In the genomic region with DNA sequence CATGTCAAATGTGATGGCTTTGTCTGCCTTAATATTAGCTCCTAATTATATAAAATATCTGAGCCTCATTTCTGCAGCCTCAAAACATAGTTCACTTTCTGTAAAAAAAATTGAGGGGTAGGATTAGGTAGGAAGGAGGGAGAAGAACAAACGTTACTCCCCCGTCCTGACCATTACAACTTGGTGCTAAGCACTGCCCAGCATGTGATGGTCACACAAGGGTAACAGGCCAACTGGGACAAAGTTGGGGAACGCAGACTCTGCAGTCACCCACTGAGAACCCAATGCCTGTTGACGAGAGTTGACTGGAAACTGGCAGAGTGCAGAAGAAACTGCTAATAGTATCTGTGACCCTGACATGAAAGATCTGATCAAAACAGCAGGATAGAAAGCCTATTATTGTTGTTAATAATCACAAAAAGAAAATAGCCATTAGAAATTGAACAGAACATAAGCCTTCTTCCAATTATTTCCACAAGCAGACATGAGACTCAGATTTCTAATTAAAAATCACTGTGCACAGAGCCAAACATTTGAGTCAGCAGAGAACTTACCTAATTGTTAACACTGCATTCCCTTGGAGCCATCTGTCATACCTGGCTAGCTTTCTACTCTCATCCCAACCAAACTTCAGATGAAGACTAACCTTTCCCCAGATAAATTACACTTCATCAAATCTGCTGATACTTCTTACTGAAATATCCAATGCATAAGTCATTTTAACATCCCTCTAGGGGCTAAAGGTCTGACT, we compare ENCODE assay signal across 8 cellular contexts. TPM values are rescaled to one million over a fixed set of nuclear protein-coding genes. Genes with fewer than 3 reads are reported as not detected.
DNase-seq lines count a peak whose midpoint lies in the region; ATAC-seq and TF ChIP-seq lines count a peak whose summit lies in the region.

No MANE protein-coding gene starts in this region.

- peaks cover 53 to 64% of the 10 kb centered on the region in 2 donors for H3K27me3 Mint-ChIP-seq in T-cell
- peaks cover 46% of the 10 kb centered on the region for H3K27me3 Mint-ChIP-seq in activated CD4-positive, alpha-beta memory T cell treated with anti-CD3 and anti-CD28 coated beads for 36 hours
- peaks cover 64 to 68% of the 10 kb centered on the region in 2 donors for H3K27me3 Mint-ChIP-seq in effector memory CD8-positive, alpha-beta T cell

- no peak overlapping the region for H3K27ac Mint-ChIP-seq in T-cell
- no peak overlapping the region for H3K27ac Mint-ChIP-seq in activated CD4-positive, alpha-beta memory T cell treated with anti-CD3 and anti-CD28 coated beads for 36 hours
- H3K27ac Mint-ChIP-seq in effector memory CD8-positive, alpha-beta T cell: no peak overlapping the region

- peaks cover 4 to 10% (median 9%) of the 10 kb centered on the region in 3 donors for H3K4me1 Mint-ChIP-seq in T-cell
- H3K4me1 Mint-ChIP-seq in activated CD4-positive, alpha-beta memory T cell treated with anti-CD3 and anti-CD28 coated beads for 36 hours (ENCODE audit: low read depth): peaks cover 11% of the 10 kb centered on the region
- H3K4me1 Mint-ChIP-seq in effector memory CD8-positive, alpha-beta T cell (ENCODE audit: low read depth in 2 of 2): peaks cover 0 to 3% of the 10 kb centered on the region in 2 donors

- peak overlapping the region; percentile 69 for H3K27ac ChIP-seq in vagina

- no peak for TF ChIP-seq POLR2A in vagina (IDR thresholded peaks at IDR 0.05)

- H3K27me3 ChIP-seq in vagina: no peaks in the 10 kb centered on the region

- CTCF ChIA-PET in T-cell (lab: Charles Lee): interaction anchor here in 1 of 2 donors (1.6 kb wide), 1 partner anchor 10 kb away, joined by 4 read pairs; no protein-coding TSS in a partner anchor
- CTCF ChIA-PET in activated CD4-positive, alpha-beta memory T cell treated with anti-CD3 and anti-CD28 coated beads for 36 hours (lab: Charles Lee): interaction anchor here (0.6 to 3.1 kb wide), 5 partner anchors 10 to 140 kb away, joined by 3 to 12 read pairs (median 3); no protein-coding TSS in a partner anchor

- peak overlapping the region in 1 of 2 donors; percentile 21 for H3K4me3 ChIP-seq in vagina

- intact Hi-C loops in vagina (cut with DNase I): no loop called here
- intact Hi-C loops in activated CD4-positive, alpha-beta memory T cell treated with anti-CD3 and anti-CD28 coated beads for 36 hours (cut with micrococcal nuclease): no loop called here

- DNase-seq in NCI-H2171 treated with DMSO at 0.1 percent for 48 hours (lab: John Stamatoyannopoulos, UW): peak; percentile 38
- no peak for DNase-seq in NCI-H2171 (lab: John Stamatoyannopoulos, UW)
- DNase-seq in anterior cingulate cortex (lab: John Stamatoyannopoulos, UW): peak in 31 of 58 donors; percentile 8 to 79 (median 45)
- DNase-seq in midbrain (lab: John Stamatoyannopoulos, UW): peak; percentile 74
- DNase-seq in vagina (ENCODE audit: extremely low spot score in 2 of 2): no peak
- DNase-seq in T-cell: no peak
- DNase-seq in activated CD4-positive, alpha-beta memory T cell treated with anti-CD3 and anti-CD28 coated beads for 36 hours: no peak
- DNase-seq in effector memory CD8-positive, alpha-beta T cell: no peak

- H3K4me1 ChIP-seq in vagina: peaks cover 16% of the 10 kb centered on the region

- H3K36me3 Mint-ChIP-seq in T-cell: no peaks in the 10 kb centered on the region
- no peaks in the 10 kb centered on the region for H3K36me3 Mint-ChIP-seq in activated CD4-positive, alpha-beta memory T cell treated with anti-CD3 and anti-CD28 coated beads for 36 hours
- no peaks in the 10 kb centered on the region for H3K36me3 Mint-ChIP-seq in effector memory CD8-positive, alpha-beta T cell (ENCODE audit: insufficient read depth)

- no peak overlapping the region for H3K4me3 Mint-ChIP-seq in T-cell
- no peak overlapping the region for H3K4me3 Mint-ChIP-seq in activated CD4-positive, alpha-beta memory T cell treated with anti-CD3 and anti-CD28 coated beads for 36 hours
- no peak overlapping the region for H3K4me3 Mint-ChIP-seq in effector memory CD8-positive, alpha-beta T cell

- no peaks in the 10 kb centered on the region for H3K9me3 ChIP-seq in vagina

- no peak for TF ChIP-seq CTCF in vagina (IDR thresholded peaks at IDR 0.05)

- POLR2A ChIA-PET in T-cell (lab: Charles Lee): interaction anchor here in 1 of 2 donors (0.6 kb wide), 1 partner anchor 9 kb away, joined by 3 read pairs; no protein-coding TSS in a partner anchor
- POLR2A ChIA-PET in activated CD4-positive, alpha-beta memory T cell treated with anti-CD3 and anti-CD28 coated beads for 36 hours (lab: Charles Lee): no interaction called here

- no peak for ATAC-seq in T-cell (replicated peaks in 1 of 4)
- ATAC-seq in effector memory CD8-positive, alpha-beta T cell (replicated peaks): no peak

- no peaks in the 10 kb centered on the region for H3K36me3 ChIP-seq in vagina

- no peaks in the 10 kb centered on the region for H3K9me3 Mint-ChIP-seq in T-cell
- no peaks in the 10 kb centered on the region for H3K9me3 Mint-ChIP-seq in activated CD4-positive, alpha-beta memory T cell treated with anti-CD3 and anti-CD28 coated beads for 36 hours
- H3K9me3 Mint-ChIP-seq in effector memory CD8-positive, alpha-beta T cell: no peaks in the 10 kb centered on the region

RNA-seq across cellular contexts. Expression of gene SORT1, which starts 5.5 kb away (rescaled TPM):
- 30.7 TPM for total RNA-seq in vagina
- 1 to 10 TPM in 4 of 5 donors, under 1 TPM in 1; 0.82 to 2.9 (median 1.5) TPM for total RNA-seq in T-cell
- under 1 TPM; 0.31 to 0.51 TPM for total RNA-seq in activated CD4-positive, alpha-beta memory T cell treated with anti-CD3 and anti-CD28 coated beads for 36 hours

RNA-seq across cellular contexts. Expression of gene PSMA5, which starts 34.0 kb away (rescaled TPM):
- total RNA-seq in vagina (23.1 TPM), T-cell (10 to 100 TPM; 41.1 to 91.2 (median 75.5) TPM)
- 100 to 1,000 TPM; 217 to 218 TPM for total RNA-seq in activated CD4-positive, alpha-beta memory T cell treated with anti-CD3 and anti-CD28 coated beads for 36 hours

Comparison
In these comparisons a context has a peak if more than half of its experiments do, and no peak if none do; other contexts are left out.
1. DNase-seq: peak in NCI-H2171 treated with DMSO at 0.1 percent for 48 hours (single experiment), anterior cingulate cortex (31 of 58) and midbrain (single experiment); none in NCI-H2171 (single experiment), vagina (0 of 2), T-cell (0 of 34), activated CD4-positive, alpha-beta memory T cell treated with anti-CD3 and anti-CD28 coated beads for 36 hours (single experiment) and effector memory CD8-positive, alpha-beta T cell (0 of 3).